27 cellular contexts compared by ENCODE assay signal in the genomic region with DNA sequence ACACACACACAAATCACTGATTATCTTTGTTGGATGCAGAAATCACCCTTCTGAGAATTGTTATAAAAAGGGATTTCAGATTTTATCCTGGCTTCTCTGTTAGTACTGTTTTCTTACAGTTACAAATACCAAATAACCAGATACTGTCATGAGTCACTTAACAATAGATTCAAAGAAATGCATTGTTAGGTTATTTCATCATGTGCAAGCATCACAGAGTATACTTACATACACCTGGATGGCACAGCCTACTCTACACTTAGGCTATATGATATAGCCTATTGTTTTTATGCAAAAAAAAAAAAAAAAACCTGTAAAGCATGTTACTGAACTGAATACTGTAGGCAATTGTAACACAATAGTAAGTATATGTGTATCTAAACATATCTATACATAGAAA.
"Had no signal": no experiment of that assay in that cellular context is flagged by ENCODE, and none has a peak within 500 bp of the region (broad histone marks: within the 10 kb centered on the region; RNA-seq: fewer than 3 reads in every experiment).

No MANE protein-coding gene starts in this region.

- H3K9ac ChIP-seq: neural progenitor cell had no signal

- H3K36me3 ChIP-seq: lower lobe of right lung, neural progenitor cell, ovary, right atrium auricular region, right lobe of liver, transverse colon, upper lobe of left lung, vagina had no signal

- H3K27me3 ChIP-seq: neural progenitor cell, ovary, right atrium auricular region, right lobe of liver, transverse colon, upper lobe of left lung, vagina had no signal

- H3K4me1 ChIP-seq: lower lobe of right lung, neural progenitor cell, right atrium auricular region, right lobe of liver, transverse colon, upper lobe of left lung, vagina had no signal

- H2AFZ ChIP-seq: neural progenitor cell had no signal

- H3K4me3 ChIP-seq: lower lobe of right lung, neural progenitor cell, ovary, right atrium auricular region, right lobe of liver, smooth muscle cell, transverse colon, upper lobe of left lung, vagina had no signal

- H3K9me3 ChIP-seq: ovary, right lobe of liver, vagina had no signal

- H3K27ac ChIP-seq: lower lobe of right lung, neural progenitor cell, ovary, right atrium auricular region, right lobe of liver, transverse colon, upper lobe of left lung, vagina had no signal

- FAIRE-seq: keratinocyte had no signal

- DNase-seq: hippocampal formation; kidney glomerular epithelial cell; left cardiac atrium; left ventricle myocardium superior; lower lobe of right lung; mesendoderm; naive B cell; natural killer cell; nephron progenitor cell; ovary; right lobe of liver; stimulated activated CD4-positive, alpha-beta T cell treated with anti-CD3 and anti-CD28 coated beads, Interleukin-1b, Interleukin-23, amount 100 ng/mL, for 48 hours; stimulated activated CD4-positive, alpha-beta T cell treated with anti-CD3 and anti-CD28 coated beads, Interleukin-2, amount 100 ng/mL, for 48 hours; stimulated activated CD4-positive, alpha-beta T cell treated with anti-CD3 and anti-CD28 coated beads, Interleukin-4, amount 100 ng/mL, for 4 hours; stimulated activated CD8-positive, alpha-beta memory T cell treated with anti-CD3 and anti-CD28 coated beads, Interleukin-4, amount 100 ng/mL, for 48 hours; stimulated activated naive CD4-positive, alpha-beta T cell treated with Interleukin-2 at 50 U/mL for 16 hours; stimulated activated naive CD8-positive, alpha-beta T cell treated with anti-CD3 and anti-CD28 coated beads, Interleukin-15, amount 100 ng/mL, for 72 hours; substantia nigra; transverse colon; upper lobe of left lung had no signal

- H3K4me2 ChIP-seq: neural progenitor cell, smooth muscle cell had no signal

- ATAC-seq: left cardiac atrium; left lobe of liver; left ventricle myocardium superior; lower lobe of right lung; natural killer cell; right lobe of liver; stimulated activated memory B cell treated with anti-CD40 and anti-IgM and Interleukin-4, amounts not matched to agents 10 μg/mL and 1 μg/mL and 100 μg/mL, for 72 hours; stimulated activated naive CD8-positive, alpha-beta T cell treated with anti-CD3 and anti-CD28 coated beads, Interleukin-15, amount 100 ng/mL, for 72 hours had no signal
